In genomic region chr10:77837248-77837924, GRCh38 we compare ENCODE assay signal across 8 cellular contexts.
DNase-seq lines count a peak whose midpoint lies in the region; ATAC-seq and TF ChIP-seq lines count a peak whose summit lies in the region.

No MANE protein-coding gene starts in this region.

- H3K27me3 ChIP-seq in ectodermal cell (ENCODE audit: control insufficient read depth, insufficient read depth, low read length, poor library complexity, severe bottlenecking) (no peaks in the 10 kb centered on the region), sigmoid colon (no peaks in the 10 kb centered on the region)

- TF ChIP-seq CTCF in sigmoid colon (IDR thresholded peaks at IDR 0.05) = no peak

- no peak for TF ChIP-seq POLR2A in sigmoid colon (IDR thresholded peaks at IDR 0.05)

- DNase-seq in NCI-H748 (lab: John Stamatoyannopoulos, UW; ENCODE audit: unreplicated experiment) (peak; percentile 4), NCI-H748 treated with DMSO at 0.1 percent for 48 hours (lab: John Stamatoyannopoulos, UW) (no peak), NCI-H1694 (lab: John Stamatoyannopoulos, UW) (peak; percentile 57), sigmoid colon (peak; percentile 81)
- peak; percentile 32 for DNase-seq in activated CD4-positive, alpha-beta T cell treated with anti-CD3 and anti-CD28 coated beads for 1 hour

- H3K4me1 ChIP-seq in ectodermal cell (ENCODE audit: control insufficient read depth, insufficient read depth, low read length) (peaks cover 15% of the 10 kb centered on the region), sigmoid colon (peaks cover 0 to 30% (median 22%) of the 10 kb centered on the region in 4 donors)

- intact Hi-C loops in sigmoid colon (cut with DNase I) = no loop called here

- ATAC-seq in HG02884 (IDR thresholded peaks at IDR 0.05; ENCODE audit: unreplicated experiment) (peak; percentile 92), GM19324 (IDR thresholded peaks at IDR 0.05; ENCODE audit: low FRiP score, unreplicated experiment) (no peak)

- no peak for TF ChIP-seq EP300 in sigmoid colon (IDR thresholded peaks at IDR 0.05)

- H3K27ac ChIP-seq in ectodermal cell (ENCODE audit: insufficient read depth, low read depth, low read length, poor library complexity, severe bottlenecking) = peak overlapping the region; percentile 72
- peak overlapping the region in 3 of 4 donors; percentile 77 to 80 (median 78) for H3K27ac ChIP-seq in sigmoid colon

- 40 to 46% methylated on average over 10 of the region's 10 CpGs for WGBS in ectodermal cell, 2 experiments
- 77 to 87% methylated on average over 10 of the region's 10 CpGs for WGBS in sigmoid colon, 2 donors

- H3K9me3 ChIP-seq in ectodermal cell (ENCODE audit: control insufficient read depth, low read length) (no peaks in the 10 kb centered on the region), sigmoid colon (no peaks in the 10 kb centered on the region)

- peaks cover 16% of the 10 kb centered on the region for H3K36me3 ChIP-seq in ectodermal cell (ENCODE audit: control insufficient read depth, insufficient read depth, low read length)
- peaks cover 31 to 84% (median 53%) of the 10 kb centered on the region in 4 donors for H3K36me3 ChIP-seq in sigmoid colon

- H3K4me3 ChIP-seq in ectodermal cell (ENCODE audit: insufficient read depth, low read depth, low read length) (no peak overlapping the region), sigmoid colon (no peak overlapping the region)
